ENCODE assay signal across 1 cellular context in the genomic region with DNA sequence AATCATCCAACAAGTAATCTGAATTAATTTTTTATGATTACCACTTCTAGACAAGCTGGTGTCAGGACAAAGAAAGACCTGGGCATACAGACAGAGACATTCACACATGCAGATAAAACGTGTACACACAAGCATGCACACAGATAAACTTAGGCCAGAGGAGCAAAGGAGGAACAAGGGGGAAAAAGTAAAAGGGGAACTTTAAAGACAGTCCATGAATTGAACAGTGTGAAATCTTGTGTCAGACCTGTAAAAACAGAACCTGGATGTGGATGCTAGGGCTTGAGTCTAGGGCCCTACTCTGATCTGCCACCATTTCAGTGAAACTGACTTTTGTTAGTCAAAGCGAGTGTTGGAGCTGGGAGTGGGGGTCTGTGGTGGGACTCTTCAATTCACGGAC.
TF ChIP-seq lines count a peak whose summit lies in the region.

No MANE protein-coding gene starts in this region.

TF ChIP-seq in HepG2, 621 proteins besides CTCF, POLR2A, EP300 and RAD21:
- no peak for TF ChIP-seq ZNF589 (CRISPR knock-in tag; conservative IDR thresholded peaks at IDR 0.05)
- no peak for TF ChIP-seq HMG20A (CRISPR knock-in tag; IDR thresholded peaks at IDR 0.05; ENCODE audit: borderline replicate concordance)
- no peak for TF ChIP-seq ZNF225 (CRISPR knock-in tag; IDR thresholded peaks at IDR 0.05)
- TF ChIP-seq ASH2L (IDR thresholded peaks at IDR 0.05; ENCODE audit: insufficient read length, low read depth, low read length) = no peak
- TF ChIP-seq POGZ (CRISPR knock-in tag; IDR thresholded peaks at IDR 0.05) = no peak
- TF ChIP-seq, protein P1, sequence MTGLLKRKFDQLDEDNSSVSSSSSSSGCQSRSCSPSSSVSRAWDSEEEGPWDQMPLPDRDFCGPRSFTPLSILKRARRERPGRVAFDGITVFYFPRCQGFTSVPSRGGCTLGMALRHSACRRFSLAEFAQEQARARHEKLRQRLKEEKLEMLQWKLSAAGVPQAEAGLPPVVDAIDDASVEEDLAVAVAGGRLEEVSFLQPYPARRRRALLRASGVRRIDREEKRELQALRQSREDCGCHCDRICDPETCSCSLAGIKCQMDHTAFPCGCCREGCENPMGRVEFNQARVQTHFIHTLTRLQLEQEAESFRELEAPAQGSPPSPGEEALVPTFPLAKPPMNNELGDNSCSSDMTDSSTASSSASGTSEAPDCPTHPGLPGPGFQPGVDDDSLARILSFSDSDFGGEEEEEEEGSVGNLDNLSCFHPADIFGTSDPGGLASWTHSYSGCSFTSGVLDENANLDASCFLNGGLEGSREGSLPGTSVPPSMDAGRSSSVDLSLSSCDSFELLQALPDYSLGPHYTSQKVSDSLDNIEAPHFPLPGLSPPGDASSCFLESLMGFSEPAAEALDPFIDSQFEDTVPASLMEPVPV (CRISPR knock-in tag; IDR thresholded peaks at IDR 0.05) = no peak
